ENCODE assay signal across 1 cellular context in genomic region chr5:134504629-134505300, GRCh38.
TF ChIP-seq lines count a peak whose summit lies in the region.

No MANE protein-coding gene starts in this region.

TF ChIP-seq in HepG2, 621 proteins besides CTCF, POLR2A, EP300 and RAD21:
- TF ChIP-seq ADNP (CRISPR knock-in tag; IDR thresholded peaks at IDR 0.05) (0 out of 2 replicates have a peak, but pooled peaks have one; percentile 0), ZNF225 (CRISPR knock-in tag; IDR thresholded peaks at IDR 0.05) (0 out of 2 replicates have a peak, but pooled peaks have one; percentile 36), ZNF24 (IDR thresholded peaks at IDR 0.05) (no peak)
TF ChIP-seq in HepG2: peak in this region for 2.
